Comparison of ENCODE assay signal across 9 cellular contexts in genomic region chr12:96034631-96035282, GRCh38. TPM values are rescaled to one million over a fixed set of nuclear protein-coding genes. Genes with fewer than 3 reads are reported as not detected.
A peak's percentile ranks its signal among the peaks of the same experiment; 100 is the strongest.
DNase-seq lines count a peak whose midpoint lies in the region; ATAC-seq, FAIRE-seq and TF ChIP-seq lines count a peak whose summit lies in the region.
"Had no signal": no experiment of that assay in that cellular context is flagged by ENCODE, and none has a peak within 500 bp of the region (broad histone marks: within the 10 kb centered on the region; RNA-seq: fewer than 3 reads in every experiment).

No MANE protein-coding gene starts in this region.

- H3K9me3 ChIP-seq in pancreas, result no peaks in the 10 kb centered on the region

- no peak overlapping the region for H3K4me3 Mint-ChIP-seq in activated CD4-positive, alpha-beta memory T cell treated with anti-CD3 and anti-CD28 coated beads, Interleukin-2, amount 10 ng/mL, durations not matched to agents 7 days and 5 days
- no peak overlapping the region for H3K4me3 Mint-ChIP-seq in activated CD4-positive, alpha-beta memory T cell treated with anti-CD3 and anti-CD28 coated beads for 36 hours
- H3K4me3 Mint-ChIP-seq: dendritic cell treated with granulocyte-macrophage colony-stimulating factor and Interleukin-4, amounts not matched to agents 40 ng/mL and 50 ng/mL, for 4 days had no signal

- ATAC-seq in HG03025 (IDR thresholded peaks at IDR 0.05; ENCODE audit: low FRiP score, unreplicated experiment), result peak; percentile 7
- ATAC-seq in foreskin keratinocyte, result peak; percentile 21
- ATAC-seq in pancreas, result peak; percentile 1 to 28 (median 7)
- no peak for ATAC-seq in GM19467 (IDR thresholded peaks at IDR 0.05; ENCODE audit: unreplicated experiment)

- peaks cover 14% of the 10 kb centered on the region for H3K4me1 Mint-ChIP-seq in activated CD4-positive, alpha-beta memory T cell treated with anti-CD3 and anti-CD28 coated beads, Interleukin-2, amount 10 ng/mL, durations not matched to agents 7 days and 5 days
- peaks cover 21% of the 10 kb centered on the region for H3K4me1 Mint-ChIP-seq in activated CD4-positive, alpha-beta memory T cell treated with anti-CD3 and anti-CD28 coated beads for 36 hours (ENCODE audit: low read depth)

- H3K4me1 ChIP-seq in foreskin keratinocyte (peaks cover 7% of the 10 kb centered on the region), pancreas (peaks cover 5 to 20% (median 14%) of the 10 kb centered on the region in 3 donors)

- H3K27ac Mint-ChIP-seq in activated CD4-positive, alpha-beta memory T cell treated with anti-CD3 and anti-CD28 coated beads, Interleukin-2, amount 10 ng/mL, durations not matched to agents 7 days and 5 days, result no peak overlapping the region
- no peak overlapping the region for H3K27ac Mint-ChIP-seq in activated CD4-positive, alpha-beta memory T cell treated with anti-CD3 and anti-CD28 coated beads for 36 hours
- H3K27ac Mint-ChIP-seq: dendritic cell treated with granulocyte-macrophage colony-stimulating factor and Interleukin-4, amounts not matched to agents 40 ng/mL and 50 ng/mL, for 4 days had no signal

- H3K36me3 ChIP-seq in pancreas, result no peaks in the 10 kb centered on the region

- H3K27ac ChIP-seq in foreskin keratinocyte (peak overlapping the region; percentile 47), pancreas (peak overlapping the region; percentile 30 to 83 (median 62))

- H3K27me3 Mint-ChIP-seq in activated CD4-positive, alpha-beta memory T cell treated with anti-CD3 and anti-CD28 coated beads, Interleukin-2, amount 10 ng/mL, durations not matched to agents 7 days and 5 days, result no peaks in the 10 kb centered on the region
- no peaks in the 10 kb centered on the region for H3K27me3 Mint-ChIP-seq in activated CD4-positive, alpha-beta memory T cell treated with anti-CD3 and anti-CD28 coated beads for 36 hours
- H3K27me3 Mint-ChIP-seq: dendritic cell treated with granulocyte-macrophage colony-stimulating factor and Interleukin-4, amounts not matched to agents 40 ng/mL and 50 ng/mL, for 4 days had no signal

- intact Hi-C loops in activated CD4-positive, alpha-beta memory T cell treated with anti-CD3 and anti-CD28 coated beads for 36 hours (cut with micrococcal nuclease), result loop anchor here (1.0 to 5.0 kb wide), 8 partner anchors 13 to 1032 kb away; partner anchors contain the start of genes AMDHD1, FGD6, NDUFA12 and NEDD1
- intact Hi-C loops in pancreas (cut with DNase I), result no loop called here

- WGBS in pancreas, 2 donors, result 1 to 2% methylated on average over 25 of the region's 25 CpGs

- POLR2A ChIA-PET in activated CD4-positive, alpha-beta memory T cell treated with anti-CD3 and anti-CD28 coated beads, Interleukin-2, amount 10 ng/mL, durations not matched to agents 7 days and 5 days (lab: Charles Lee), result interaction anchor here (1.0 to 1.7 kb wide), 4 partner anchors 15 to 365 kb away, joined by 3 to 15 read pairs (median 4); partner anchors contain the start of gene CDK17
- POLR2A ChIA-PET in activated CD4-positive, alpha-beta memory T cell treated with anti-CD3 and anti-CD28 coated beads for 36 hours (lab: Charles Lee), result interaction anchor here (1.0 to 1.2 kb wide), 4 partner anchors 93 to 561 kb away, joined by 3 to 4 read pairs (median 3); partner anchors contain the start of gene METAP2

- H3K4me3 ChIP-seq in pancreas, result peak overlapping the region; percentile 51 to 90 (median 82)

- DNase-seq in activated CD4-positive, alpha-beta memory T cell treated with anti-CD3 and anti-CD28 coated beads, Interleukin-2, amount 10 ng/mL, durations not matched to agents 7 days and 5 days, result peak; percentile 25
- no peak for DNase-seq in activated CD4-positive, alpha-beta memory T cell treated with anti-CD3 and anti-CD28 coated beads for 36 hours
- DNase-seq in SK-MEL-5 (ENCODE audit: low read depth, low spot score) (peak; percentile 46), foreskin keratinocyte (peak; percentile 17 to 29), pancreas (peak in 3 of 6 donors; percentile 26 to 62 (median 36)), DMS153 treated with DMSO at 0.1 percent for 48 hours (lab: John Stamatoyannopoulos, UW; ENCODE audit: unreplicated experiment) (no peak)

- no peaks in the 10 kb centered on the region for H3K27me3 ChIP-seq in foreskin keratinocyte
- no peaks in the 10 kb centered on the region for H3K27me3 ChIP-seq in pancreas

- H3K36me3 Mint-ChIP-seq in activated CD4-positive, alpha-beta memory T cell treated with anti-CD3 and anti-CD28 coated beads, Interleukin-2, amount 10 ng/mL, durations not matched to agents 7 days and 5 days (ENCODE audit: low read depth), result peaks cover 10% of the 10 kb centered on the region
- no peaks in the 10 kb centered on the region for H3K36me3 Mint-ChIP-seq in activated CD4-positive, alpha-beta memory T cell treated with anti-CD3 and anti-CD28 coated beads for 36 hours

- CTCF ChIA-PET in activated CD4-positive, alpha-beta memory T cell treated with anti-CD3 and anti-CD28 coated beads, Interleukin-2, amount 10 ng/mL, durations not matched to agents 7 days and 5 days (lab: Charles Lee), result interaction anchor here (1.3 to 1.8 kb wide), 3 partner anchors 32 to 482 kb away, joined by 4 to 6 read pairs (median 4); no protein-coding TSS in a partner anchor
- CTCF ChIA-PET in activated CD4-positive, alpha-beta memory T cell treated with anti-CD3 and anti-CD28 coated beads for 36 hours (lab: Charles Lee), result interaction anchor here (1.0 kb wide), 1 partner anchor 366 kb away, joined by 3 read pairs; no protein-coding TSS in a partner anchor

- in situ Hi-C loops in SK-MEL-5 (cut with HindIII; ENCODE audit: low pct_unique_long_range_greater_than_20kb, low sequenced_read_pairs), result no loop called here

- no peak for FAIRE-seq in pancreas (lab: Jason Lieb, UNC)

- no peaks in the 10 kb centered on the region for H3K9me3 Mint-ChIP-seq in activated CD4-positive, alpha-beta memory T cell treated with anti-CD3 and anti-CD28 coated beads, Interleukin-2, amount 10 ng/mL, durations not matched to agents 7 days and 5 days
- no peaks in the 10 kb centered on the region for H3K9me3 Mint-ChIP-seq in activated CD4-positive, alpha-beta memory T cell treated with anti-CD3 and anti-CD28 coated beads for 36 hours
- H3K9me3 Mint-ChIP-seq: dendritic cell treated with granulocyte-macrophage colony-stimulating factor and Interleukin-4, amounts not matched to agents 40 ng/mL and 50 ng/mL, for 4 days had no signal

- TF ChIP-seq CTCF in foreskin keratinocyte (conservative IDR thresholded peaks at IDR 0.05) (no peak), pancreas (IDR thresholded peaks at IDR 0.05) (no peak)

RNA-seq across cellular contexts. Expression of gene LTA4H, which starts 0.6 kb away (rescaled TPM):
- 10 to 100 TPM; 50.7 to 52.1 TPM for total RNA-seq in activated CD4-positive, alpha-beta memory T cell treated with anti-CD3 and anti-CD28 coated beads, Interleukin-2, amount 10 ng/mL, durations not matched to agents 7 days and 5 days
- 100 to 1,000 TPM; 106 to 110 TPM for total RNA-seq in activated CD4-positive, alpha-beta memory T cell treated with anti-CD3 and anti-CD28 coated beads for 36 hours
- total RNA-seq in SK-MEL-5 (2014; rRNA removed; shearing (Covaris generic)), result 85.2 and 88.4 TPM in 2 replicates
- polyA plus RNA-seq in SK-MEL-5 (2015; cell fraction: cytosol; rRNA removed), result 56.4 and 62.5 TPM in 2 replicates
- 110 and 112 TPM in 2 replicates for polyA plus RNA-seq in SK-MEL-5 (2015; cell fraction: nucleus; rRNA removed)
- 97.7 and 108 TPM in 2 replicates for total RNA-seq in foreskin keratinocyte
- 65.7 and 78.8 TPM in 2 replicates for polyA plus RNA-seq in foreskin keratinocyte
- total RNA-seq in pancreas, result 10 to 100 TPM; 24.7 to 57.1 (median 36.3) TPM
- polyA plus RNA-seq in pancreas, result 10 to 100 TPM; 20.0 to 26.9 TPM

RNA-seq across cellular contexts. Expression of gene HAL, which starts 38.6 kb away (rescaled TPM):
- under 1 TPM; 0.18 to 0.23 TPM for total RNA-seq in activated CD4-positive, alpha-beta memory T cell treated with anti-CD3 and anti-CD28 coated beads, Interleukin-2, amount 10 ng/mL, durations not matched to agents 7 days and 5 days
- under 1 TPM; 0.12 to 0.36 TPM for total RNA-seq in activated CD4-positive, alpha-beta memory T cell treated with anti-CD3 and anti-CD28 coated beads for 36 hours
- not detected in 2 replicates for total RNA-seq in SK-MEL-5 (2014; rRNA removed; shearing (Covaris generic))
- polyA plus RNA-seq in SK-MEL-5 (2015; cell fraction: cytosol; rRNA removed), result not detected in 2 replicates
- 0.46 and 1.6 TPM in 2 replicates for polyA plus RNA-seq in SK-MEL-5 (2015; cell fraction: nucleus; rRNA removed)
- total RNA-seq in foreskin keratinocyte (0.42 and 0.48 TPM in 2 replicates), pancreas (under 1 TPM in 5 of 6 donors, not detected in 1; 0.08 to 0.70 (median 0.58) TPM)
- polyA plus RNA-seq in foreskin keratinocyte (0.03 and 0.08 TPM in 2 replicates), pancreas (1 to 10 TPM in 1 of 2 donors, under 1 TPM in 1; 0.38 to 1.2 TPM)

Comparison
In these comparisons a context has a peak if more than half of its experiments do, and no peak if none do; other contexts are left out.
1. DNase-seq: peak in activated CD4-positive, alpha-beta memory T cell treated with anti-CD3 and anti-CD28 coated beads, Interleukin-2, amount 10 ng/mL, durations not matched to agents 7 days and 5 days (single experiment), SK-MEL-5 (single experiment) and foreskin keratinocyte (2 of 2); none in activated CD4-positive, alpha-beta memory T cell treated with anti-CD3 and anti-CD28 coated beads for 36 hours (single experiment) and DMS153 treated with DMSO at 0.1 percent for 48 hours (single experiment).